ENCODE assay signal across 1 cellular context in the genomic region with DNA sequence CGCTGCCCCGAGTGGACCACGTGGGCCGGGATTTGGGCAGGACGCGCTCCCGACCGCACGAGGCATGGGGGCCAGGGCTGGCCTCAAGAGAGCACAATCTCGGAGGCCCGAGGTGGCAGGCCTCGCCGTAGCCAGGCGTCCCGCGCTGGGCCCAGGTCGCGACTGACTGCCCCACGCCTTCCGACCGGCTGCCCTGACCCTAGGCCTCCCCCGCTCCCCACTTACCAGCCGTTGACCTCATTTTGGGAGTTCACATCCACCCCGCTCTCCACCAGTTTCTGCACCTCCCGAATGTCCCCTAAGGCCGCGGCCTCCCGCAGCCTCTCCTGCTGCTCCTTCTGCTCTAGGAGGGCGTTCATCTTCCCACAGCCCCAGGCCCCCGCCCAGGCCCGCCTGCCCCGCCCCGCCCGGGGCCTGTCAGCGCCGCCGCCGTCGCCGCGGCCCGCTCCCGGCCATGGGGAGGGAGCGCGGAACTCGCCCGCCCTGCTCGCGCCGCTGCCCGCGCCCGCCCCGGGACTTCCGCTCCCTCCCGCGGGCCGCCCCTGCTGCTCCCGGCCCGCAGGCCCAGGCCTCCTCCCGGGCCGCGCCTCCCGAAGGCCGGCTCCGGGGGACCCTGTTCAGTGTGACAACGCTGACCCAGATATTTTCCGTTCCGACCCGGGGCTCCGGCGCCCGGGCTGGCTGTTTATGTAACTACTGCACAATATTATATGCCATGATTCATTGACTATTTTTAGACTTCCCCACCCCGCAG.
TF ChIP-seq lines count a peak whose summit lies in the region.

A gene with protein sequence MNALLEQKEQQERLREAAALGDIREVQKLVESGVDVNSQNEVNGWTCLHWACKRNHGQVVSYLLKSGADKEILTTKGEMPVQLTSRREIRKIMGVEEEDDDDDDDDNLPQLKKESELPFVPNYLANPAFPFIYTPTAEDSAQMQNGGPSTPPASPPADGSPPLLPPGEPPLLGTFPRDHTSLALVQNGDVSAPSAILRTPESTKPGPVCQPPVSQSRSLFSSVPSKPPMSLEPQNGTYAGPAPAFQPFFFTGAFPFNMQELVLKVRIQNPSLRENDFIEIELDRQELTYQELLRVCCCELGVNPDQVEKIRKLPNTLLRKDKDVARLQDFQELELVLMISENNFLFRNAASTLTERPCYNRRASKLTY (minus strand): TSS at position 619 of the 754 bp plus-strand sequence. CDS start 260 bp downstream, at position 359.

TF ChIP-seq in HepG2, 621 proteins besides CTCF, POLR2A, EP300 and RAD21 (continued from another document and continues in another):
- TF ChIP-seq, protein P1, sequence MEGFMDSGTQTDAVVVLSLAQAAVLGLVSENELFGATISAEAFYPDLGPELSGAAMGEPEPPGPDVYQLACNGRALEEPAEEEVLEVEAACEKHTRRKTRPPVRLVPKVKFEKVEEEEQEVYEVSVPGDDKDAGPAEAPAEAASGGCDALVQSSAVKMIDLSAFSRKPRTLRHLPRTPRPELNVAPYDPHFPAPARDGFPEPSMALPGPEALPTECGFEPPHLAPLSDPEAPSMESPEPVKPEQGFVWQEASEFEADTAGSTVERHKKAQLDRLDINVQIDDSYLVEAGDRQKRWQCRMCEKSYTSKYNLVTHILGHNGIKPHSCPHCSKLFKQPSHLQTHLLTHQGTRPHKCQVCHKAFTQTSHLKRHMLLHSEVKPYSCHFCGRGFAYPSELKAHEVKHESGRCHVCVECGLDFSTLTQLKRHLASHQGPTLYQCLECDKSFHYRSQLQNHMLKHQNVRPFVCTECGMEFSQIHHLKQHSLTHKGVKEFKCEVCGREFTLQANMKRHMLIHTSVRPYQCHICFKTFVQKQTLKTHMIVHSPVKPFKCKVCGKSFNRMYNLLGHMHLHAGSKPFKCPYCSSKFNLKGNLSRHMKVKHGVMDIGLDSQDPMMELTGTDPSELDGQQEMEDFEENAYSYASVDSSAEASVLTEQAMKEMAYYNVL (CRISPR knock-in tag; IDR thresholded peaks at IDR 0.05; ENCODE audit: borderline replicate concordance) = peak; percentile 14; the same call in 1 of the 2 replicates
- TF ChIP-seq, protein P2, sequence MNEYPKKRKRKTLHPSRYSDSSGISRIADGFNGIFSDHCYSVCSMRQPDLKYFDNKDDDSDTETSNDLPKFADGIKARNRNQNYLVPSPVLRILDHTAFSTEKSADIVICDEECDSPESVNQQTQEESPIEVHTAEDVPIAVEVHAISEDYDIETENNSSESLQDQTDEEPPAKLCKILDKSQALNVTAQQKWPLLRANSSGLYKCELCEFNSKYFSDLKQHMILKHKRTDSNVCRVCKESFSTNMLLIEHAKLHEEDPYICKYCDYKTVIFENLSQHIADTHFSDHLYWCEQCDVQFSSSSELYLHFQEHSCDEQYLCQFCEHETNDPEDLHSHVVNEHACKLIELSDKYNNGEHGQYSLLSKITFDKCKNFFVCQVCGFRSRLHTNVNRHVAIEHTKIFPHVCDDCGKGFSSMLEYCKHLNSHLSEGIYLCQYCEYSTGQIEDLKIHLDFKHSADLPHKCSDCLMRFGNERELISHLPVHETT (CRISPR knock-in tag; conservative IDR thresholded peaks at IDR 0.05) = peak; percentile 100
- TF ChIP-seq MTA3 (CRISPR knock-in tag; IDR thresholded peaks at IDR 0.05) = no peak
- TF ChIP-seq REXO4 (CRISPR knock-in tag; IDR thresholded peaks at IDR 0.05; ENCODE audit: borderline replicate concordance) = no peak
- peak; percentile 75; the same call in 1 of the 2 replicates for TF ChIP-seq ZNF546 (CRISPR knock-in tag; conservative IDR thresholded peaks at IDR 0.05)
- TF ChIP-seq, protein P3, sequence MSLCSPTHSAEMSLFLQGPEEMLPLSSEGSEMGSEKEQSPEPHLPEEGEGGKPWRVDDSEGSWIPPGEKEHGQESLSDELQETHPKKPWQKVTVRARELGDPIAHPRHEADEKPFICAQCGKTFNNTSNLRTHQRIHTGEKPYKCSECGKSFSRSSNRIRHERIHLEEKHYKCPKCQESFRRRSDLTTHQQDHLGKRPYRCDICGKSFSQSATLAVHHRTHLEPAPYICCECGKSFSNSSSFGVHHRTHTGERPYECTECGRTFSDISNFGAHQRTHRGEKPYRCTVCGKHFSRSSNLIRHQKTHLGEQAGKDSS (CRISPR knock-in tag; IDR thresholded peaks at IDR 0.05; ENCODE audit: borderline replicate concordance, low read depth) = peak; percentile 52; the same call in 1 of the 2 replicates
- TF ChIP-seq IRX3 (CRISPR knock-in tag; IDR thresholded peaks at IDR 0.05; ENCODE audit: borderline replicate concordance, low read depth) = no peak; the same call in 1 of the 2 replicates
- TF ChIP-seq ZC3H4 (CRISPR knock-in tag; IDR thresholded peaks at IDR 0.05; ENCODE audit: borderline replicate concordance) = no peak
- TF ChIP-seq, protein P4, sequence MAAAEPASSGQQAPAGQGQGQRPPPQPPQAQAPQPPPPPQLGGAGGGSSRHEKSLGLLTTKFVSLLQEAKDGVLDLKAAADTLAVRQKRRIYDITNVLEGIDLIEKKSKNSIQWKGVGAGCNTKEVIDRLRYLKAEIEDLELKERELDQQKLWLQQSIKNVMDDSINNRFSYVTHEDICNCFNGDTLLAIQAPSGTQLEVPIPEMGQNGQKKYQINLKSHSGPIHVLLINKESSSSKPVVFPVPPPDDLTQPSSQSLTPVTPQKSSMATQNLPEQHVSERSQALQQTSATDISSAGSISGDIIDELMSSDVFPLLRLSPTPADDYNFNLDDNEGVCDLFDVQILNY (CRISPR knock-in tag; conservative IDR thresholded peaks at IDR 0.05) = peak; percentile 69
- TF ChIP-seq, protein P5, sequence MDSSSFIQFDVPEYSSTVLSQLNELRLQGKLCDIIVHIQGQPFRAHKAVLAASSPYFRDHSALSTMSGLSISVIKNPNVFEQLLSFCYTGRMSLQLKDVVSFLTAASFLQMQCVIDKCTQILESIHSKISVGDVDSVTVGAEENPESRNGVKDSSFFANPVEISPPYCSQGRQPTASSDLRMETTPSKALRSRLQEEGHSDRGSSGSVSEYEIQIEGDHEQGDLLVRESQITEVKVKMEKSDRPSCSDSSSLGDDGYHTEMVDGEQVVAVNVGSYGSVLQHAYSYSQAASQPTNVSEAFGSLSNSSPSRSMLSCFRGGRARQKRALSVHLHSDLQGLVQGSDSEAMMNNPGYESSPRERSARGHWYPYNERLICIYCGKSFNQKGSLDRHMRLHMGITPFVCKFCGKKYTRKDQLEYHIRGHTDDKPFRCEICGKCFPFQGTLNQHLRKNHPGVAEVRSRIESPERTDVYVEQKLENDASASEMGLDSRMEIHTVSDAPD (CRISPR knock-in tag; IDR thresholded peaks at IDR 0.05) = 0 out of 2 replicates have a peak, but pooled peaks have one; percentile 14
- TF ChIP-seq KMT2B (CRISPR knock-in tag; IDR thresholded peaks at IDR 0.05) = peak; percentile 95
- TF ChIP-seq, protein P6, sequence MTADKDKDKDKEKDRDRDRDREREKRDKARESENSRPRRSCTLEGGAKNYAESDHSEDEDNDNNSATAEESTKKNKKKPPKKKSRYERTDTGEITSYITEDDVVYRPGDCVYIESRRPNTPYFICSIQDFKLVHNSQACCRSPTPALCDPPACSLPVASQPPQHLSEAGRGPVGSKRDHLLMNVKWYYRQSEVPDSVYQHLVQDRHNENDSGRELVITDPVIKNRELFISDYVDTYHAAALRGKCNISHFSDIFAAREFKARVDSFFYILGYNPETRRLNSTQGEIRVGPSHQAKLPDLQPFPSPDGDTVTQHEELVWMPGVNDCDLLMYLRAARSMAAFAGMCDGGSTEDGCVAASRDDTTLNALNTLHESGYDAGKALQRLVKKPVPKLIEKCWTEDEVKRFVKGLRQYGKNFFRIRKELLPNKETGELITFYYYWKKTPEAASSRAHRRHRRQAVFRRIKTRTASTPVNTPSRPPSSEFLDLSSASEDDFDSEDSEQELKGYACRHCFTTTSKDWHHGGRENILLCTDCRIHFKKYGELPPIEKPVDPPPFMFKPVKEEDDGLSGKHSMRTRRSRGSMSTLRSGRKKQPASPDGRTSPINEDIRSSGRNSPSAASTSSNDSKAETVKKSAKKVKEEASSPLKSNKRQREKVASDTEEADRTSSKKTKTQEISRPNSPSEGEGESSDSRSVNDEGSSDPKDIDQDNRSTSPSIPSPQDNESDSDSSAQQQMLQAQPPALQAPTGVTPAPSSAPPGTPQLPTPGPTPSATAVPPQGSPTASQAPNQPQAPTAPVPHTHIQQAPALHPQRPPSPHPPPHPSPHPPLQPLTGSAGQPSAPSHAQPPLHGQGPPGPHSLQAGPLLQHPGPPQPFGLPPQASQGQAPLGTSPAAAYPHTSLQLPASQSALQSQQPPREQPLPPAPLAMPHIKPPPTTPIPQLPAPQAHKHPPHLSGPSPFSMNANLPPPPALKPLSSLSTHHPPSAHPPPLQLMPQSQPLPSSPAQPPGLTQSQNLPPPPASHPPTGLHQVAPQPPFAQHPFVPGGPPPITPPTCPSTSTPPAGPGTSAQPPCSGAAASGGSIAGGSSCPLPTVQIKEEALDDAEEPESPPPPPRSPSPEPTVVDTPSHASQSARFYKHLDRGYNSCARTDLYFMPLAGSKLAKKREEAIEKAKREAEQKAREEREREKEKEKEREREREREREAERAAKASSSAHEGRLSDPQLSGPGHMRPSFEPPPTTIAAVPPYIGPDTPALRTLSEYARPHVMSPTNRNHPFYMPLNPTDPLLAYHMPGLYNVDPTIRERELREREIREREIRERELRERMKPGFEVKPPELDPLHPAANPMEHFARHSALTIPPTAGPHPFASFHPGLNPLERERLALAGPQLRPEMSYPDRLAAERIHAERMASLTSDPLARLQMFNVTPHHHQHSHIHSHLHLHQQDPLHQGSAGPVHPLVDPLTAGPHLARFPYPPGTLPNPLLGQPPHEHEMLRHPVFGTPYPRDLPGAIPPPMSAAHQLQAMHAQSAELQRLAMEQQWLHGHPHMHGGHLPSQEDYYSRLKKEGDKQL (CRISPR knock-in tag; IDR thresholded peaks at IDR 0.05; ENCODE audit: low read depth) = peak; percentile 76; the same call in 1 of the 2 replicates
- peak; percentile 91; the same call in 1 of the 2 replicates for TF ChIP-seq ZFP36L2 (CRISPR knock-in tag; IDR thresholded peaks at IDR 0.05)
- TF ChIP-seq NAIF1 (CRISPR knock-in tag; IDR thresholded peaks at IDR 0.05; ENCODE audit: borderline replicate concordance) = no peak
- no peak for TF ChIP-seq ZNF644 (CRISPR knock-in tag; IDR thresholded peaks at IDR 0.05; ENCODE audit: low read depth)
- no peak for TF ChIP-seq ZNF207 (IDR thresholded peaks at IDR 0.05; ENCODE audit: borderline replicate concordance)
- no peak for TF ChIP-seq ZNF224 (CRISPR knock-in tag; IDR thresholded peaks at IDR 0.05)
- TF ChIP-seq, protein P7, sequence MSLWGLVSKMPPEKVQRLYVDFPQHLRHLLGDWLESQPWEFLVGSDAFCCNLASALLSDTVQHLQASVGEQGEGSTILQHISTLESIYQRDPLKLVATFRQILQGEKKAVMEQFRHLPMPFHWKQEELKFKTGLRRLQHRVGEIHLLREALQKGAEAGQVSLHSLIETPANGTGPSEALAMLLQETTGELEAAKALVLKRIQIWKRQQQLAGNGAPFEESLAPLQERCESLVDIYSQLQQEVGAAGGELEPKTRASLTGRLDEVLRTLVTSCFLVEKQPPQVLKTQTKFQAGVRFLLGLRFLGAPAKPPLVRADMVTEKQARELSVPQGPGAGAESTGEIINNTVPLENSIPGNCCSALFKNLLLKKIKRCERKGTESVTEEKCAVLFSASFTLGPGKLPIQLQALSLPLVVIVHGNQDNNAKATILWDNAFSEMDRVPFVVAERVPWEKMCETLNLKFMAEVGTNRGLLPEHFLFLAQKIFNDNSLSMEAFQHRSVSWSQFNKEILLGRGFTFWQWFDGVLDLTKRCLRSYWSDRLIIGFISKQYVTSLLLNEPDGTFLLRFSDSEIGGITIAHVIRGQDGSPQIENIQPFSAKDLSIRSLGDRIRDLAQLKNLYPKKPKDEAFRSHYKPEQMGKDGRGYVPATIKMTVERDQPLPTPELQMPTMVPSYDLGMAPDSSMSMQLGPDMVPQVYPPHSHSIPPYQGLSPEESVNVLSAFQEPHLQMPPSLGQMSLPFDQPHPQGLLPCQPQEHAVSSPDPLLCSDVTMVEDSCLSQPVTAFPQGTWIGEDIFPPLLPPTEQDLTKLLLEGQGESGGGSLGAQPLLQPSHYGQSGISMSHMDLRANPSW (CRISPR knock-in tag; IDR thresholded peaks at IDR 0.05; ENCODE audit: borderline replicate concordance) = no peak; the same call in 1 of the 2 replicates
- TF ChIP-seq, protein P8, sequence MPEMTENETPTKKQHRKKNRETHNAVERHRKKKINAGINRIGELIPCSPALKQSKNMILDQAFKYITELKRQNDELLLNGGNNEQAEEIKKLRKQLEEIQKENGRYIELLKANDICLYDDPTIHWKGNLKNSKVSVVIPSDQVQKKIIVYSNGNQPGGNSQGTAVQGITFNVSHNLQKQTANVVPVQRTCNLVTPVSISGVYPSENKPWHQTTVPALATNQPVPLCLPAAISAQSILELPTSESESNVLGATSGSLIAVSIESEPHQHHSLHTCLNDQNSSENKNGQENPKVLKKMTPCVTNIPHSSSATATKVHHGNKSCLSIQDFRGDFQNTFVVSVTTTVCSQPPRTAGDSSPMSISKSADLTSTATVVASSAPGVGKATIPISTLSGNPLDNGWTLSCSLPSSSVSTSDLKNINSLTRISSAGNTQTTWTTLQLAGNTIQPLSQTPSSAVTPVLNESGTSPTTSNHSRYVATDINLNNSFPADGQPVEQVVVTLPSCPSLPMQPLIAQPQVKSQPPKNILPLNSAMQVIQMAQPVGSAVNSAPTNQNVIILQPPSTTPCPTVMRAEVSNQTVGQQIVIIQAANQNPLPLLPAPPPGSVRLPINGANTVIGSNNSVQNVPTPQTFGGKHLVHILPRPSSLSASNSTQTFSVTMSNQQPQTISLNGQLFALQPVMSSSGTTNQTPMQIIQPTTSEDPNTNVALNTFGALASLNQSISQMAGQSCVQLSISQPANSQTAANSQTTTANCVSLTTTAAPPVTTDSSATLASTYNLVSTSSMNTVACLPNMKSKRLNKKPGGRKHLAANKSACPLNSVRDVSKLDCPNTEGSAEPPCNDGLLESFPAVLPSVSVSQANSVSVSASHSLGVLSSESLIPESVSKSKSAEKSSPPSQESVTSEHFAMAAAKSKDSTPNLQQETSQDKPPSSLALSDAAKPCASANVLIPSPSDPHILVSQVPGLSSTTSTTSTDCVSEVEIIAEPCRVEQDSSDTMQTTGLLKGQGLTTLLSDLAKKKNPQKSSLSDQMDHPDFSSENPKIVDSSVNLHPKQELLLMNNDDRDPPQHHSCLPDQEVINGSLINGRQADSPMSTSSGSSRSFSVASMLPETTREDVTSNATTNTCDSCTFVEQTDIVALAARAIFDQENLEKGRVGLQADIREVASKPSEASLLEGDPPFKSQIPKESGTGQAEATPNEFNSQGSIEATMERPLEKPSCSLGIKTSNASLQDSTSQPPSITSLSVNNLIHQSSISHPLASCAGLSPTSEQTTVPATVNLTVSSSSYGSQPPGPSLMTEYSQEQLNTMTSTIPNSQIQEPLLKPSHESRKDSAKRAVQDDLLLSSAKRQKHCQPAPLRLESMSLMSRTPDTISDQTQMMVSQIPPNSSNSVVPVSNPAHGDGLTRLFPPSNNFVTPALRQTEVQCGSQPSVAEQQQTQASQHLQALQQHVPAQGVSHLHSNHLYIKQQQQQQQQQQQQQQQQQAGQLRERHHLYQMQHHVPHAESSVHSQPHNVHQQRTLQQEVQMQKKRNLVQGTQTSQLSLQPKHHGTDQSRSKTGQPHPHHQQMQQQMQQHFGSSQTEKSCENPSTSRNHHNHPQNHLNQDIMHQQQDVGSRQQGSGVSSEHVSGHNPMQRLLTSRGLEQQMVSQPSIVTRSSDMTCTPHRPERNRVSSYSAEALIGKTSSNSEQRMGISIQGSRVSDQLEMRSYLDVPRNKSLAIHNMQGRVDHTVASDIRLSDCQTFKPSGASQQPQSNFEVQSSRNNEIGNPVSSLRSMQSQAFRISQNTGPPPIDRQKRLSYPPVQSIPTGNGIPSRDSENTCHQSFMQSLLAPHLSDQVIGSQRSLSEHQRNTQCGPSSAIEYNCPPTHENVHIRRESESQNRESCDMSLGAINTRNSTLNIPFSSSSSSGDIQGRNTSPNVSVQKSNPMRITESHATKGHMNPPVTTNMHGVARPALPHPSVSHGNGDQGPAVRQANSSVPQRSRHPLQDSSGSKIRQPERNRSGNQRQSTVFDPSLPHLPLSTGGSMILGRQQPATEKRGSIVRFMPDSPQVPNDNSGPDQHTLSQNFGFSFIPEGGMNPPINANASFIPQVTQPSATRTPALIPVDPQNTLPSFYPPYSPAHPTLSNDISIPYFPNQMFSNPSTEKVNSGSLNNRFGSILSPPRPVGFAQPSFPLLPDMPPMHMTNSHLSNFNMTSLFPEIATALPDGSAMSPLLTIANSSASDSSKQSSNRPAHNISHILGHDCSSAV (CRISPR knock-in tag; IDR thresholded peaks at IDR 0.05; ENCODE audit: borderline replicate concordance) = 0 out of 2 replicates have a peak, but pooled peaks have one; percentile 20
